16 cellular contexts compared by ENCODE assay signal in genomic region chr10:10642741-10643280, GRCh38.
DNase-seq lines count a peak whose midpoint lies in the region; ATAC-seq, FAIRE-seq and TF ChIP-seq lines count a peak whose summit lies in the region.
"Had no signal": no experiment of that assay in that cellular context is flagged by ENCODE, and none has a peak within 500 bp of the region (broad histone marks: within the 10 kb centered on the region; RNA-seq: fewer than 3 reads in every experiment).

No MANE protein-coding gene starts in this region.

- H3K9me3 ChIP-seq in liver (ENCODE audit: control insufficient read depth in 4 of 4, low read length in 3 of 4) (peaks cover 0 to 3% (median 0%) of the 10 kb centered on the region in 4 donors), HepG2 (ENCODE audit: low read length) (peaks cover 93% of the 10 kb centered on the region)

- intact Hi-C loops in HepG2 (cut with micrococcal nuclease; ENCODE audit: unreplicated experiment) = no loop called here
- intact Hi-C loops in left ventricle myocardium superior (cut with micrococcal nuclease) = no loop called here

- no peaks in the 10 kb centered on the region for H3K36me3 ChIP-seq in liver (ENCODE audit: control insufficient read depth in 4 of 4, insufficient read depth in 3 of 4, low read depth in 1 of 4, low read length in 3 of 4)
- no peaks in the 10 kb centered on the region for H3K36me3 ChIP-seq in HepG2 (replicated peaks in 1 of 2; ENCODE audit: control insufficient read depth in 1 of 2, insufficient read depth in 2 of 2, low read length in 2 of 2)

- H3K27ac ChIP-seq in liver (ENCODE audit: low read depth in 1 of 2, low read length in 2 of 2) (no peak overlapping the region), HepG2 (ENCODE audit: extremely low read length, insufficient read depth, low read length) (no peak overlapping the region)

- H3K36me3 Mint-ChIP-seq in osteocyte (ENCODE audit: unreplicated experiment) = peaks cover 2% of the 10 kb centered on the region
- H3K36me3 Mint-ChIP-seq: activated naive CD8-positive, alpha-beta T cell had no signal

- no TSS peak for BruUV-seq in HepG2 (replicated peaks; lab: Mats Ljungman, UMichigan)

- ATAC-seq in HepG2 (no peak), left ventricle myocardium superior (peak; percentile 92), GM18858 (IDR thresholded peaks at IDR 0.05; ENCODE audit: unreplicated experiment) (no peak), GM21529 (IDR thresholded peaks at IDR 0.05; ENCODE audit: unreplicated experiment) (no peak)
- ATAC-seq: K562 had no signal

- CTCF ChIA-PET in HepG2 (lab: Yijun Ruan, JAX; ENCODE audit: low intra/inter-chr PET ratio, low total read pairs) = no interaction called here

- H3K9me3 Mint-ChIP-seq in osteocyte (ENCODE audit: unreplicated experiment) = no peaks in the 10 kb centered on the region
- H3K9me3 Mint-ChIP-seq: CD8-positive, alpha-beta memory T cell had no signal

- H3K4me2 ChIP-seq in HepG2 (ENCODE audit: low read depth, low read length) = no peak overlapping the region

- no peak overlapping the region for H2AFZ ChIP-seq in HepG2 (ENCODE audit: low read length)

- H3K4me3 ChIP-seq in liver (ENCODE audit: low read depth in 1 of 3, low read length in 3 of 3) (no peak overlapping the region), HepG2 (replicated peaks in 1 of 3; ENCODE audit: insufficient read depth in 1 of 3, low read depth in 2 of 3, low read length in 3 of 3) (no peak overlapping the region)
- H3K4me3 ChIP-seq: K562 had no signal

- no peaks in the 10 kb centered on the region for H4K20me1 ChIP-seq in HepG2 (ENCODE audit: insufficient read depth, low read length)

- no peaks in the 10 kb centered on the region for H3K27me3 ChIP-seq in liver (ENCODE audit: control insufficient read depth in 4 of 4, insufficient read depth in 4 of 4, low read length in 3 of 4)
- no peaks in the 10 kb centered on the region for H3K27me3 ChIP-seq in HepG2 (ENCODE audit: control insufficient read depth in 1 of 2, insufficient read depth in 2 of 2, low read length in 2 of 2)

- TF ChIP-seq CTCF in liver (IDR thresholded peaks at IDR 0.05; ENCODE audit: low read depth, low read length, missing input control) = no peak
- TF ChIP-seq CTCF in HepG2 (CRISPR knock-in tag; IDR thresholded peaks at IDR 0.05) = no peak
- no peak for TF ChIP-seq CTCF in osteocyte (IDR thresholded peaks at IDR 0.05)

- WGBS in liver = 51% methylated on average over 4 of the region's 4 CpGs
- WGBS in HepG2 (ENCODE audit: low lambda C conversion rate) = 2% methylated on average over 4 of the region's 4 CpGs

- H3K27ac Mint-ChIP-seq in osteocyte (ENCODE audit: unreplicated experiment) = peak overlapping the region; percentile 98
- H3K27ac Mint-ChIP-seq: activated naive CD8-positive, alpha-beta T cell; CD8-positive, alpha-beta memory T cell had no signal

- H3K4me3 Mint-ChIP-seq in osteocyte (ENCODE audit: unreplicated experiment) = no peak overlapping the region
- H3K4me3 Mint-ChIP-seq: activated naive CD8-positive, alpha-beta T cell; CD8-positive, alpha-beta memory T cell had no signal

- in situ Hi-C loops in HepG2 (cut with HindIII; ENCODE audit: extremely low pct_ligation_motif_present, low pct_unique_long_range_greater_than_20kb) = no loop called here

- H3K4me1 Mint-ChIP-seq in osteocyte (ENCODE audit: unreplicated experiment) = peaks cover 53% of the 10 kb centered on the region
- H3K4me1 Mint-ChIP-seq: CD8-positive, alpha-beta memory T cell had no signal

- DNase-seq in HepG2 (ENCODE audit: low spot score) (no peak), left ventricle myocardium superior (peak; percentile 83), osteocyte (ENCODE audit: extremely low spot score, unreplicated experiment) (no peak), RKO (ENCODE audit: low spot score) (no peak), DMS79 treated with DMSO at 0.1 percent for 48 hours (lab: John Stamatoyannopoulos, UW) (no peak)
- DNase-seq: 8988T; CD8-positive, alpha-beta memory T cell; effector CD8-positive, alpha-beta T cell; glutamatergic neuron; NCI-H1694 treated with DMSO at 0.1 percent for 48 hours; NCI-H69 had no signal

- no peak overlapping the region for H3K9ac ChIP-seq in liver (ENCODE audit: low read depth in 1 of 2, low read length in 2 of 2)
- H3K9ac ChIP-seq in HepG2 (ENCODE audit: insufficient read depth, low read depth, low read length) = no peak overlapping the region

- no peaks in the 10 kb centered on the region for H3K4me1 ChIP-seq in liver (ENCODE audit: control insufficient read depth in 4 of 4, insufficient read depth in 4 of 4, low read length in 3 of 4)
- H3K4me1 ChIP-seq in HepG2 (ENCODE audit: insufficient read depth, low read length) = no peaks in the 10 kb centered on the region

- POLR2A ChIA-PET in HepG2 (lab: Yijun Ruan, JAX) = no interaction called here

- H3K27me3 Mint-ChIP-seq in osteocyte (ENCODE audit: unreplicated experiment) = peaks cover 3% of the 10 kb centered on the region

- TF ChIP-seq RAD21 in liver (IDR thresholded peaks at IDR 0.05) = peak in 1 of 2 donors; percentile 19
- no peak for TF ChIP-seq RAD21 in HepG2 (CRISPR knock-in tag; IDR thresholded peaks at IDR 0.05)

- FAIRE-seq in HepG2 (lab: Jason Lieb, UNC) = no peak
- FAIRE-seq: K562 had no signal

- no peaks in the 10 kb centered on the region for H3K79me2 ChIP-seq in HepG2 (ENCODE audit: insufficient read depth, low read length)

- no peak for TF ChIP-seq EP300 in HepG2 (IDR thresholded peaks at IDR 0.05; ENCODE audit: low read depth in 2 of 2, low read length in 2 of 2)
- TF ChIP-seq EP300 in HepG2 (CRISPR knock-in tag; IDR thresholded peaks at IDR 0.05; ENCODE audit: borderline replicate concordance) = no peak

- TF ChIP-seq POLR2A in HepG2 (IDR thresholded peaks at IDR 0.05; ENCODE audit: insufficient read depth in 1 of 2, low read depth in 2 of 2, low read length in 2 of 2) = no peak

TF ChIP-seq in liver, 16 proteins besides CTCF, POLR2A, EP300 and RAD21 (continues in another document):
- TF ChIP-seq FOXA1 (IDR thresholded peaks at IDR 0.05) (no peak), NR2F2 (IDR thresholded peaks at IDR 0.05) (peak; percentile 84), YY1 (IDR thresholded peaks at IDR 0.05) (no peak), RXRA (IDR thresholded peaks at IDR 0.05) (peak in 1 of 2 donors; percentile 27), HNF4A (conservative IDR thresholded peaks at IDR 0.05) (no peak), ZBTB33 (IDR thresholded peaks at IDR 0.05) (no peak), ATF3 (IDR thresholded peaks at IDR 0.05) (no peak)

TF ChIP-seq in HepG2, 621 proteins besides CTCF, POLR2A, EP300 and RAD21:
- TF ChIP-seq KDM4B (CRISPR knock-in tag; IDR thresholded peaks at IDR 0.05) (no peak), ZBTB25 (CRISPR knock-in tag; IDR thresholded peaks at IDR 0.05) (no peak), TCF12 (IDR thresholded peaks at IDR 0.05) (no peak), TCF12 (CRISPR knock-in tag; IDR thresholded peaks at IDR 0.05) (no peak), GATA4 (IDR thresholded peaks at IDR 0.05; ENCODE audit: borderline replicate concordance, low read depth) (no peak), SATB2 (CRISPR knock-in tag; IDR thresholded peaks at IDR 0.05) (no peak), PLRG1 (conservative IDR thresholded peaks at IDR 0.05) (no peak), ZFP41 (CRISPR knock-in tag; IDR thresholded peaks at IDR 0.05; ENCODE audit: borderline replicate concordance) (no peak), YEATS4 (CRISPR knock-in tag; IDR thresholded peaks at IDR 0.05; ENCODE audit: borderline replicate concordance) (no peak), KAT8 (CRISPR knock-in tag; IDR thresholded peaks at IDR 0.05) (no peak)
